Comparison of ENCODE assay signal across 19 cellular contexts in genomic region chr11:67364783-67365525, GRCh38. TPM values are rescaled to one million over a fixed set of nuclear protein-coding genes. Genes with fewer than 3 reads are reported as not detected.
A peak's percentile ranks its signal among the peaks of the same experiment; 100 is the strongest.
DNase-seq lines count a peak whose midpoint lies in the region; ATAC-seq and TF ChIP-seq lines count a peak whose summit lies in the region.
"Had no signal": no experiment of that assay in that cellular context is flagged by ENCODE, and none has a peak within 500 bp of the region (broad histone marks: within the 10 kb centered on the region; RNA-seq: fewer than 3 reads in every experiment).

No MANE protein-coding gene starts in this region.

- H3K27me3 Mint-ChIP-seq in activated CD8-positive, alpha-beta T cell treated with anti-CD3 and anti-CD28 coated beads for 36 hours, result no peaks in the 10 kb centered on the region
- peaks cover 46% of the 10 kb centered on the region for H3K27me3 Mint-ChIP-seq in activated CD8-positive, alpha-beta T cell treated with anti-CD3 and anti-CD28 coated beads, Interleukin-2, amount 10 ng/mL, durations not matched to agents 7 days and 5 days (ENCODE audit: low read depth)
- no peaks in the 10 kb centered on the region for H3K27me3 Mint-ChIP-seq in memory B cell

- H3K9me3 Mint-ChIP-seq in activated CD8-positive, alpha-beta T cell treated with anti-CD3 and anti-CD28 coated beads for 36 hours, result no peaks in the 10 kb centered on the region
- H3K9me3 Mint-ChIP-seq in activated CD8-positive, alpha-beta T cell treated with anti-CD3 and anti-CD28 coated beads, Interleukin-2, amount 10 ng/mL, durations not matched to agents 7 days and 5 days (ENCODE audit: insufficient read depth), result no peaks in the 10 kb centered on the region
- H3K9me3 Mint-ChIP-seq in memory B cell, result no peaks in the 10 kb centered on the region

- H3K36me3 Mint-ChIP-seq in activated CD8-positive, alpha-beta T cell treated with anti-CD3 and anti-CD28 coated beads for 36 hours (ENCODE audit: low read depth), result no peaks in the 10 kb centered on the region
- no peaks in the 10 kb centered on the region for H3K36me3 Mint-ChIP-seq in activated CD8-positive, alpha-beta T cell treated with anti-CD3 and anti-CD28 coated beads, Interleukin-2, amount 10 ng/mL, durations not matched to agents 7 days and 5 days (ENCODE audit: low read depth)
- peaks cover 24% of the 10 kb centered on the region for H3K36me3 Mint-ChIP-seq in memory B cell

- peaks cover 32% of the 10 kb centered on the region for H3K4me1 Mint-ChIP-seq in activated CD8-positive, alpha-beta T cell treated with anti-CD3 and anti-CD28 coated beads for 36 hours (ENCODE audit: low read depth)
- H3K4me1 Mint-ChIP-seq in activated CD8-positive, alpha-beta T cell treated with anti-CD3 and anti-CD28 coated beads, Interleukin-2, amount 10 ng/mL, durations not matched to agents 7 days and 5 days (ENCODE audit: low read depth), result peaks cover 40% of the 10 kb centered on the region
- peaks cover 64% of the 10 kb centered on the region for H3K4me1 Mint-ChIP-seq in memory B cell

- POLR2A ChIA-PET in activated CD8-positive, alpha-beta T cell treated with anti-CD3 and anti-CD28 coated beads for 36 hours (lab: Charles Lee), result interaction anchor here (1.0 to 2.4 kb wide), 2 partner anchors 10 to 11 kb away, joined by 4 to 13 read pairs; partner anchors contain the start of gene POLD4
- POLR2A ChIA-PET in activated CD8-positive, alpha-beta T cell treated with anti-CD3 and anti-CD28 coated beads, Interleukin-2, amount 10 ng/mL, durations not matched to agents 7 days and 5 days (lab: Charles Lee), result interaction anchor here (1.0 to 1.3 kb wide), 3 partner anchors 9 to 17 kb away, joined by 3 to 7 read pairs (median 3); partner anchors contain the start of genes CLCF1 and POLD4
- POLR2A ChIA-PET in RWPE1 (lab: Yijun Ruan, JAX; ENCODE audit: low non-redundant PET), result no interaction called here

- H3K9me3 ChIP-seq in thyroid gland, result no peaks in the 10 kb centered on the region
- H3K9me3 ChIP-seq: breast epithelium, esophagus squamous epithelium had no signal

- H3K36me3 ChIP-seq in thyroid gland, result no peaks in the 10 kb centered on the region
- H3K36me3 ChIP-seq: breast epithelium, neural progenitor cell had no signal

- no peak overlapping the region for H3K27ac Mint-ChIP-seq in activated CD8-positive, alpha-beta T cell treated with anti-CD3 and anti-CD28 coated beads for 36 hours
- H3K27ac Mint-ChIP-seq in activated CD8-positive, alpha-beta T cell treated with anti-CD3 and anti-CD28 coated beads, Interleukin-2, amount 10 ng/mL, durations not matched to agents 7 days and 5 days, result no peak overlapping the region
- peak overlapping the region; percentile 61 for H3K27ac Mint-ChIP-seq in memory B cell
- H3K27ac Mint-ChIP-seq: neural progenitor cell had no signal

- CTCF ChIA-PET in activated CD8-positive, alpha-beta T cell treated with anti-CD3 and anti-CD28 coated beads for 36 hours (lab: Charles Lee), result interaction anchor here (6.3 to 30.8 kb wide), 2 partner anchors 11 to 16 kb away, joined by 70 to 883 read pairs; partner anchors contain the start of gene POLD4
- CTCF ChIA-PET in activated CD8-positive, alpha-beta T cell treated with anti-CD3 and anti-CD28 coated beads, Interleukin-2, amount 10 ng/mL, durations not matched to agents 7 days and 5 days (lab: Charles Lee), result interaction anchor here (0.8 to 18.4 kb wide), 5 partner anchors 9 to 19 kb away, joined by 4 to 998 read pairs (median 25); partner anchors contain the start of genes CLCF1, POLD4 and RAD9A
- CTCF ChIA-PET in RWPE1 (lab: Yijun Ruan, JAX), result interaction anchor here (0.6 to 3.5 kb wide), 3 partner anchors 17 to 125 kb away, joined by 3 to 16 read pairs (median 5); no protein-coding TSS in a partner anchor

- H3K27ac ChIP-seq in RWPE1 (peak overlapping the region; percentile 66), thyroid gland (peak overlapping the region in 2 of 3 donors; percentile 81 to 82)
- H3K27ac ChIP-seq: neural progenitor cell had no signal

- ATAC-seq in activated CD8-positive, alpha-beta T cell treated with anti-CD3 and anti-CD28 coated beads for 36 hours, result peak; percentile 46
- ATAC-seq in activated CD8-positive, alpha-beta T cell treated with anti-CD3 and anti-CD28 coated beads, Interleukin-2, amount 10 ng/mL, durations not matched to agents 7 days and 5 days, result no peak
- ATAC-seq in memory B cell (ENCODE audit: low read depth) (peak; percentile 50), HG02884 (IDR thresholded peaks at IDR 0.05; ENCODE audit: unreplicated experiment) (no peak)
- ATAC-seq: stimulated activated naive CD8-positive, alpha-beta T cell treated with anti-CD3 and anti-CD28 coated beads, Interleukin-15, Interleukin-2, amounts not matched to agents 100 U/mL and 50 U/mL, for 24 hours had no signal

- no peak overlapping the region for H3K4me3 ChIP-seq in thyroid gland (replicated peaks in 1 of 3)
- H3K4me3 ChIP-seq: breast epithelium, esophagus squamous epithelium, neural progenitor cell had no signal

- 59 to 66% methylated on average over 6 to 16 of the region's 20 CpGs for WGBS in thyroid gland, 2 donors

- intact Hi-C loops in activated CD8-positive, alpha-beta T cell treated with anti-CD3 and anti-CD28 coated beads for 36 hours (cut with micrococcal nuclease), result no loop called here
- intact Hi-C loops in thyroid gland (cut with DNase I), result no loop called here

- DNase-seq in activated CD8-positive, alpha-beta T cell treated with anti-CD3 and anti-CD28 coated beads for 36 hours, result no peak
- DNase-seq in activated CD8-positive, alpha-beta T cell treated with anti-CD3 and anti-CD28 coated beads, Interleukin-2, amount 10 ng/mL, durations not matched to agents 7 days and 5 days, result no peak
- DNase-seq in RWPE1 (ENCODE audit: low spot score), result no peak
- no peak for DNase-seq in memory B cell (ENCODE audit: low spot score in 2 of 2)
- peak; percentile 54 to 65 for DNase-seq in thyroid gland
- no peak for DNase-seq in epidermal melanocyte (ENCODE audit: insufficient read length, low spot score)
- no peak for DNase-seq in activated effector memory CD4-positive, alpha-beta T cell treated with anti-CD3 and anti-CD28 coated beads, Interleukin-2, amount 50 U/mL, for 16 hours
- DNase-seq: activated CD4-positive, alpha-beta T cell treated with anti-CD3 and anti-CD28 coated beads, Interleukin-2, amount 50 U/mL, for 1 hour; esophagus squamous epithelium; GOT3; KG1; NCI-H1105; retina; stimulated activated naive CD8-positive, alpha-beta T cell treated with anti-CD3 and anti-CD28 coated beads, Interleukin-15, Interleukin-2, amounts not matched to agents 100 U/mL and 50 U/mL, for 24 hours had no signal

- H3K4me1 ChIP-seq in thyroid gland, result peaks cover 38 to 60% of the 10 kb centered on the region in 2 donors

- no peak overlapping the region for H3K4me3 Mint-ChIP-seq in activated CD8-positive, alpha-beta T cell treated with anti-CD3 and anti-CD28 coated beads for 36 hours
- no peak overlapping the region for H3K4me3 Mint-ChIP-seq in activated CD8-positive, alpha-beta T cell treated with anti-CD3 and anti-CD28 coated beads, Interleukin-2, amount 10 ng/mL, durations not matched to agents 7 days and 5 days
- peak overlapping the region; percentile 58 for H3K4me3 Mint-ChIP-seq in memory B cell
- H3K4me3 Mint-ChIP-seq: CD14-positive monocyte, neural progenitor cell had no signal

- no peaks in the 10 kb centered on the region for H3K27me3 ChIP-seq in thyroid gland
- H3K27me3 ChIP-seq: breast epithelium, esophagus squamous epithelium had no signal

- no peak for TF ChIP-seq POLR2A in thyroid gland (IDR thresholded peaks at IDR 0.05)

- TF ChIP-seq CTCF in activated CD8-positive, alpha-beta T cell treated with anti-CD3 and anti-CD28 coated beads for 36 hours (IDR thresholded peaks at IDR 0.05), result no peak
- TF ChIP-seq CTCF in RWPE1 (conservative IDR thresholded peaks at IDR 0.05; ENCODE audit: low read depth), result no peak
- no peak for TF ChIP-seq CTCF in thyroid gland (IDR thresholded peaks at IDR 0.05)

RNA-seq across cellular contexts. Expression of gene CLCF1, which starts 8.4 kb away (rescaled TPM):
- under 1 TPM; 0.79 to 0.81 TPM for total RNA-seq in activated CD8-positive, alpha-beta T cell treated with anti-CD3 and anti-CD28 coated beads for 36 hours
- under 1 TPM; 0.29 to 0.50 TPM for total RNA-seq in activated CD8-positive, alpha-beta T cell treated with anti-CD3 and anti-CD28 coated beads, Interleukin-2, amount 10 ng/mL, durations not matched to agents 7 days and 5 days
- 1 to 10 TPM; 4.3 to 9.4 (median 6.9) TPM for total RNA-seq in thyroid gland

RNA-seq across cellular contexts. Expression of gene POLD4, which starts 11.6 kb away (rescaled TPM):
- total RNA-seq in activated CD8-positive, alpha-beta T cell treated with anti-CD3 and anti-CD28 coated beads for 36 hours, result 10 to 100 TPM; 34.1 to 36.1 TPM
- 10 to 100 TPM; 53.2 to 56.7 TPM for total RNA-seq in activated CD8-positive, alpha-beta T cell treated with anti-CD3 and anti-CD28 coated beads, Interleukin-2, amount 10 ng/mL, durations not matched to agents 7 days and 5 days
- 100 to 1,000 TPM in 1 of 4 donors, 10 to 100 TPM in 3; 38.6 to 105 (median 60.6) TPM for total RNA-seq in thyroid gland

RNA-seq across cellular contexts. Expression of gene RAD9A, which starts 26.8 kb away (rescaled TPM):
- 10 to 100 TPM; 29.7 to 30.6 TPM for total RNA-seq in activated CD8-positive, alpha-beta T cell treated with anti-CD3 and anti-CD28 coated beads for 36 hours
- total RNA-seq in activated CD8-positive, alpha-beta T cell treated with anti-CD3 and anti-CD28 coated beads, Interleukin-2, amount 10 ng/mL, durations not matched to agents 7 days and 5 days, result 10 to 100 TPM; 59.5 to 60.4 TPM
- 10 to 100 TPM; 22.7 to 38.0 (median 31.0) TPM for total RNA-seq in thyroid gland

RNA-seq across cellular contexts. Expression of gene PPP1CA, which starts 36.7 kb away (rescaled TPM):
- 100 to 1,000 TPM; 249 to 258 TPM for total RNA-seq in activated CD8-positive, alpha-beta T cell treated with anti-CD3 and anti-CD28 coated beads for 36 hours
- total RNA-seq in activated CD8-positive, alpha-beta T cell treated with anti-CD3 and anti-CD28 coated beads, Interleukin-2, amount 10 ng/mL, durations not matched to agents 7 days and 5 days, result 100 to 1,000 TPM; 429 to 434 TPM
- total RNA-seq in thyroid gland, result 100 to 1,000 TPM; 164 to 216 (median 191) TPM

RNA-seq across cellular contexts. Expression of gene TBC1D10C, which starts 38.9 kb away (rescaled TPM):
- total RNA-seq in activated CD8-positive, alpha-beta T cell treated with anti-CD3 and anti-CD28 coated beads for 36 hours, result 100 to 1,000 TPM; 138 to 144 TPM
- total RNA-seq in activated CD8-positive, alpha-beta T cell treated with anti-CD3 and anti-CD28 coated beads, Interleukin-2, amount 10 ng/mL, durations not matched to agents 7 days and 5 days, result 100 to 1,000 TPM; 345 to 352 TPM
- 10 to 100 TPM in 2 of 4 donors, 1 to 10 TPM in 2; 8.8 to 16.0 (median 11.6) TPM for total RNA-seq in thyroid gland
- total RNA-seq: lung microvascular endothelial cell had no signal

Comparison
In these comparisons a context has a peak if more than half of its experiments do, and no peak if none do; other contexts are left out.
1. ATAC-seq: peak in activated CD8-positive, alpha-beta T cell treated with anti-CD3 and anti-CD28 coated beads for 36 hours (single experiment) and memory B cell (single experiment); none in activated CD8-positive, alpha-beta T cell treated with anti-CD3 and anti-CD28 coated beads, Interleukin-2, amount 10 ng/mL, durations not matched to agents 7 days and 5 days (single experiment) and HG02884 (single experiment).
2. DNase-seq: peak in thyroid gland (2 of 2); none in activated CD8-positive, alpha-beta T cell treated with anti-CD3 and anti-CD28 coated beads for 36 hours (single experiment), activated CD8-positive, alpha-beta T cell treated with anti-CD3 and anti-CD28 coated beads, Interleukin-2, amount 10 ng/mL, durations not matched to agents 7 days and 5 days (single experiment), RWPE1 (single experiment), memory B cell (0 of 2), epidermal melanocyte (single experiment) and activated effector memory CD4-positive, alpha-beta T cell treated with anti-CD3 and anti-CD28 coated beads, Interleukin-2, amount 50 U/mL, for 16 hours (single experiment).